Comparison of ENCODE assay signal across 9 cellular contexts in the genomic region with DNA sequence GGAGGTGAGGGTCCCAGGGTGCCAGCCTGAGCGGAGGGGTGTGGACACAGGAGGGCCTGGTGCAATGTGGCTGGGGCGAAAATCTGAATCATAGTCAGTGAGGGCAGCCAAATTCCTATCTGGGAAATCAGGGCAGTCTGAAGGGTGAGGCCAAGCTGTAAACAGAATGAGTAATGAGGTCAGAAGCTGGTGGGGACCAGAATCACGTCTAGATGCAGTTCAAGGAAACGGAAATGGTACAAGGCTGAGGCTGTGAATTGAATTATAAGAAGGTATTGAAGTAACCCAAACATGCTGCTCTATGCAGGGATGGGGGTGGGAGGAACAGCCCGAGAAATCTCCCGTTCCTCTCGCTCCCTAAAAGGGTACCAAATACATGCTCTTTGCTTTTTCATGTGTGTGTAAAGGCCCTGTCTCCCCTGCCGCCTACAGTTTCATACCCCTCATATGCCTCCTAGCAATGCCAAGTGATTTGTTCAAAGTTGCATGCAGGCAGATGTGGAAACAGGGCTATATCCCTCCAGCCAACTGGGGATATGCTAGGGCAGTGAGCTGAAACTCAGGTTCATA. TPM values are rescaled to one million over a fixed set of nuclear protein-coding genes. Genes with fewer than 3 reads are reported as not detected.
DNase-seq lines count a peak whose midpoint lies in the region; ATAC-seq and TF ChIP-seq lines count a peak whose summit lies in the region.
"Had no signal": no experiment of that assay in that cellular context is flagged by ENCODE, and none has a peak within 500 bp of the region (broad histone marks: within the 10 kb centered on the region; RNA-seq: fewer than 3 reads in every experiment).

No MANE protein-coding gene starts in this region.

- no peaks in the 10 kb centered on the region for H3K27me3 ChIP-seq in CD4-positive, alpha-beta memory T cell (ENCODE audit: insufficient read depth, low read length)
- H3K27me3 ChIP-seq in Panc1 (ENCODE audit: control insufficient read depth, insufficient read depth, low read length) (no peaks in the 10 kb centered on the region), muscle layer of colon (ENCODE audit: control insufficient read depth in 1 of 2, insufficient read depth in 2 of 2, low read length in 2 of 2) (no peaks in the 10 kb centered on the region)

- H3K4me3 Mint-ChIP-seq in CD4-positive, alpha-beta memory T cell = peak overlapping the region in 7 of 8 donors; percentile 62 to 83 (median 70)
- H3K4me3 Mint-ChIP-seq: memory B cell had no signal

- TF ChIP-seq CTCF in Panc1 (IDR thresholded peaks at IDR 0.05) = no peak

- no peaks in the 10 kb centered on the region for H3K9me3 Mint-ChIP-seq in CD4-positive, alpha-beta memory T cell
- H3K9me3 Mint-ChIP-seq: memory B cell had no signal

- POLR2A ChIA-PET in CD4-positive, alpha-beta memory T cell (lab: Charles Lee; ENCODE audit: partially characterized antibody) = interaction anchor here (1.4 to 6.0 kb wide), 6 partner anchors 22 to 113 kb away, joined by 4 to 59 read pairs (median 7); a partner anchor contains a TSS
- POLR2A ChIA-PET in Panc1 (lab: Charles Lee) = interaction anchor here (0.6 kb wide), 1 partner anchor 76 kb away, joined by 3 read pairs; no protein-coding TSS in a partner anchor

- H3K4me1 Mint-ChIP-seq in CD4-positive, alpha-beta memory T cell = peaks cover 17 to 51% (median 39%) of the 10 kb centered on the region in 4 donors

- no peaks in the 10 kb centered on the region for H3K27me3 Mint-ChIP-seq in CD4-positive, alpha-beta memory T cell

- H3K36me3 ChIP-seq in CD4-positive, alpha-beta memory T cell (ENCODE audit: insufficient read depth, low read length) = no peaks in the 10 kb centered on the region
- H3K36me3 ChIP-seq in Panc1 (ENCODE audit: control insufficient read depth, insufficient read depth, low read length) (no peaks in the 10 kb centered on the region), muscle layer of colon (ENCODE audit: insufficient read depth, low read length) (no peaks in the 10 kb centered on the region)

- peak overlapping the region; percentile 90 to 99 (median 95) for H3K27ac Mint-ChIP-seq in CD4-positive, alpha-beta memory T cell
- H3K27ac Mint-ChIP-seq: memory B cell had no signal

- peak; percentile 46 to 75 (median 55) for DNase-seq in CD4-positive, alpha-beta memory T cell
- DNase-seq in Panc1 (ENCODE audit: low read depth, low spot score) (peak; percentile 95), cerebellar nuclear complex (lab: John Stamatoyannopoulos, UW) (no peak), NCI-H2196 treated with DMSO at 0.1 percent for 48 hours (lab: John Stamatoyannopoulos, UW; ENCODE audit: unreplicated experiment) (no peak)
- peak; percentile 15 for DNase-seq in effector CD4-positive, alpha-beta T cell

- in situ Hi-C loops in Panc1 (cut with HindIII; ENCODE audit: low pct_unique_long_range_greater_than_20kb, low sequenced_read_pairs) = no loop called here

- H3K4me1 ChIP-seq in CD4-positive, alpha-beta memory T cell (ENCODE audit: insufficient read depth, low read length) = peaks cover 50% of the 10 kb centered on the region
- H3K4me1 ChIP-seq in Panc1 (ENCODE audit: control insufficient read depth, insufficient read depth, low read length) = peaks cover 74% of the 10 kb centered on the region
- peaks cover 66% of the 10 kb centered on the region for H3K4me1 ChIP-seq in muscle layer of colon (ENCODE audit: insufficient read depth, low read length)

- intact Hi-C loops in CD4-positive, alpha-beta memory T cell (cut with micrococcal nuclease) = loop anchor here (1.0 kb wide), 1 partner anchor 35 kb away; no protein-coding TSS in a partner anchor
- intact Hi-C loops in Panc1 (cut with micrococcal nuclease; ENCODE audit: unreplicated experiment) = loop anchor here (5.0 kb wide), 1 partner anchor 38 kb away; a partner anchor contains a TSS

- peak overlapping the region; percentile 7 for H3K9ac ChIP-seq in muscle layer of colon (ENCODE audit: low read length)

- peak; percentile 77 for ATAC-seq in Panc1
- no peak for ATAC-seq in HG03442 (IDR thresholded peaks at IDR 0.05; ENCODE audit: unreplicated experiment)
- no peak for ATAC-seq in HG02885 (IDR thresholded peaks at IDR 0.05; ENCODE audit: poor library complexity, unreplicated experiment)

- H3K4me3 ChIP-seq in CD4-positive, alpha-beta memory T cell (ENCODE audit: low read length in 2 of 2) = no peak overlapping the region
- H3K4me3 ChIP-seq in Panc1 (ENCODE audit: low read depth in 2 of 2, low read length in 2 of 2) = peak overlapping the region in 1 of 2 experiments; percentile 17; a peak in 1 of 4 replicates
- H3K4me3 ChIP-seq in muscle layer of colon (ENCODE audit: low read depth in 1 of 2, low read length in 2 of 2) = peak overlapping the region; percentile 0

- no peaks in the 10 kb centered on the region for H3K9me3 ChIP-seq in CD4-positive, alpha-beta memory T cell (ENCODE audit: control insufficient read depth in 1 of 2, low read length in 2 of 2)
- H3K9me3 ChIP-seq in Panc1 (ENCODE audit: control insufficient read depth, insufficient read depth, low read depth, low read length) (no peaks in the 10 kb centered on the region), muscle layer of colon (ENCODE audit: low read length) (no peaks in the 10 kb centered on the region)

- no peaks in the 10 kb centered on the region for H3K36me3 Mint-ChIP-seq in CD4-positive, alpha-beta memory T cell
- H3K36me3 Mint-ChIP-seq: memory B cell had no signal

- no TSS peak for BruUV-seq in Panc1 (replicated peaks; lab: Mats Ljungman, UMichigan)

- CTCF ChIA-PET in CD4-positive, alpha-beta memory T cell (lab: Charles Lee; ENCODE audit: partially characterized antibody) = interaction anchor here (1.0 to 3.1 kb wide), 6 partner anchors 20 to 117 kb away, joined by 3 to 18 read pairs (median 4); no protein-coding TSS in a partner anchor
- CTCF ChIA-PET in Panc1 (lab: Charles Lee) = no interaction called here

- peak overlapping the region; percentile 56 for H3K27ac ChIP-seq in CD4-positive, alpha-beta memory T cell (ENCODE audit: low read depth, low read length)
- H3K27ac ChIP-seq in Panc1 (ENCODE audit: low read length) (peak overlapping the region; percentile 96), muscle layer of colon (ENCODE audit: low read depth, low read length) (peak overlapping the region; percentile 86)

RNA-seq across cellular contexts. Expression of a gene that starts 35.2 kb away (rescaled TPM):
- total RNA-seq in CD4-positive, alpha-beta memory T cell = 100 to 1,000 TPM; 124 to 125 TPM
- 100 to 1,000 TPM; 268 to 334 TPM for polyA plus RNA-seq in CD4-positive, alpha-beta memory T cell
- total RNA-seq in Panc1 (2021; ENCODE audit: unreplicated experiment) = 42.1 TPM
- polyA plus RNA-seq in Panc1 (2012; ENCODE audit: insufficient read length) = 24.5 TPM

Comparison
In these comparisons a context has a peak if more than half of its experiments do, and no peak if none do; other contexts are left out.
1. DNase-seq: peak in CD4-positive, alpha-beta memory T cell (5 of 5), Panc1 (single experiment) and effector CD4-positive, alpha-beta T cell (single experiment); none in cerebellar nuclear complex (0 of 2) and NCI-H2196 treated with DMSO at 0.1 percent for 48 hours (single experiment).
2. H3K4me3 ChIP-seq: peak in muscle layer of colon (2 of 2); none in CD4-positive, alpha-beta memory T cell (0 of 2).
3. Peak in every context shown above with its lines, with median percentiles within 50 percentile points of each other: H3K27ac ChIP-seq.